ENCODE assay signal across 8 cellular contexts in genomic region chr15:90248760-90249122, GRCh38. TPM values are rescaled to one million over a fixed set of nuclear protein-coding genes. Genes with fewer than 3 reads are reported as not detected.
A peak's percentile ranks its signal among the peaks of the same experiment; 100 is the strongest.
DNase-seq lines count a peak whose midpoint lies in the region; ATAC-seq and TF ChIP-seq lines count a peak whose summit lies in the region.

No MANE protein-coding gene starts in this region.

- H3K4me3 ChIP-seq in DOHH2 (ENCODE audit: low read length) (peak overlapping the region; percentile 75), parathyroid adenoma (ENCODE audit: low read depth, low read length) (no peak overlapping the region), adrenal gland (peak overlapping the region in 2 of 4 donors; percentile 56 to 91)

- H3K27ac ChIP-seq in DOHH2 (ENCODE audit: low read depth, low read length), result no peak overlapping the region
- H3K27ac ChIP-seq in parathyroid adenoma, result no peak overlapping the region
- no peak overlapping the region for H3K27ac ChIP-seq in adrenal gland

- no peaks in the 10 kb centered on the region for H3K9me2 ChIP-seq in DOHH2 (replicated peaks; ENCODE audit: control insufficient read depth, low read length)

- 71 to 81% (median 79%) methylated on average over 5 of the region's 5 CpGs for WGBS in adrenal gland, 4 donors

- no peak overlapping the region for H3K9ac ChIP-seq in parathyroid adenoma

- no peak for TF ChIP-seq CTCF in DOHH2 (IDR thresholded peaks at IDR 0.05; ENCODE audit: low read depth, low read length, poor library complexity, severe bottlenecking)
- TF ChIP-seq CTCF in glutamatergic neuron (IDR thresholded peaks at IDR 0.05; ENCODE audit: partially characterized antibody, unreplicated experiment), result no peak
- no peak for TF ChIP-seq CTCF in parathyroid adenoma (IDR thresholded peaks at IDR 0.05)
- TF ChIP-seq CTCF in adrenal gland (IDR thresholded peaks at IDR 0.05), result no peak

- H3K4me2 ChIP-seq in DOHH2 (ENCODE audit: low read length) (peak overlapping the region; percentile 97), parathyroid adenoma (ENCODE audit: low read length) (peak overlapping the region; percentile 93)

- H3K79me2 ChIP-seq in DOHH2 (ENCODE audit: control insufficient read depth, low read length) (no peaks in the 10 kb centered on the region), parathyroid adenoma (no peaks in the 10 kb centered on the region)

- H3F3A ChIP-seq in DOHH2 (ENCODE audit: control insufficient read depth, insufficient read depth), result peaks cover 7% of the 10 kb centered on the region; the same call in 1 of the 2 replicates

- ATAC-seq in T-helper 17 cell, result no peak
- ATAC-seq in left lobe of liver, result no peak
- no peak for ATAC-seq in HG02973 (IDR thresholded peaks at IDR 0.05; ENCODE audit: unreplicated experiment)

- H3K27me3 Mint-ChIP-seq in T-helper 17 cell (no peaks in the 10 kb centered on the region), glutamatergic neuron (ENCODE audit: unreplicated experiment) (peaks cover 2% of the 10 kb centered on the region)

- H3K36me3 ChIP-seq in DOHH2 (ENCODE audit: control insufficient read depth, low read length), result no peaks in the 10 kb centered on the region
- no peaks in the 10 kb centered on the region for H3K36me3 ChIP-seq in parathyroid adenoma (ENCODE audit: control insufficient read depth, insufficient read depth, low read length)
- H3K36me3 ChIP-seq in adrenal gland (replicated peaks in 1 of 2), result no peaks in the 10 kb centered on the region

- no peaks in the 10 kb centered on the region for H3K36me3 Mint-ChIP-seq in T-helper 17 cell (ENCODE audit: low read depth)
- no peaks in the 10 kb centered on the region for H3K36me3 Mint-ChIP-seq in glutamatergic neuron (ENCODE audit: unreplicated experiment)

- intact Hi-C loops in adrenal gland (cut with DNase I), result loop anchor here in 1 of 2 donors (2.0 kb wide), 1 partner anchor 14 kb away; the partner anchor contains the start of gene GDPGP1

- H2AFZ ChIP-seq in parathyroid adenoma, result peak overlapping the region; percentile 90

- DNase-seq in T-helper 17 cell (no peak), glutamatergic neuron (no peak), adrenal gland (no peak), NCI-H1105 (lab: John Stamatoyannopoulos, UW) (no peak), left lobe of liver (ENCODE audit: low spot score) (no peak)

- peaks cover 2% of the 10 kb centered on the region for H3K9me3 Mint-ChIP-seq in glutamatergic neuron (ENCODE audit: unreplicated experiment)

- H3K4me3 Mint-ChIP-seq in T-helper 17 cell (peak overlapping the region; percentile 80), glutamatergic neuron (ENCODE audit: unreplicated experiment) (peak overlapping the region; percentile 63)

- peak overlapping the region; percentile 86 for H3K27ac Mint-ChIP-seq in T-helper 17 cell
- H3K27ac Mint-ChIP-seq in glutamatergic neuron (ENCODE audit: unreplicated experiment), result no peak overlapping the region

- no peaks in the 10 kb centered on the region for H4K20me1 ChIP-seq in DOHH2 (ENCODE audit: control insufficient read depth, insufficient read depth, low read depth, low read length)

- H3K4me1 Mint-ChIP-seq in T-helper 17 cell (peaks cover 11% of the 10 kb centered on the region), glutamatergic neuron (ENCODE audit: low read depth, unreplicated experiment) (no peaks in the 10 kb centered on the region)

- H3K9me3 ChIP-seq in DOHH2 (ENCODE audit: control insufficient read depth, insufficient read depth, low read length), result no peaks in the 10 kb centered on the region
- H3K9me3 ChIP-seq in T-helper 17 cell (ENCODE audit: control insufficient read depth, low read length, poor library complexity, severe bottlenecking), result no peaks in the 10 kb centered on the region
- no peaks in the 10 kb centered on the region for H3K9me3 ChIP-seq in parathyroid adenoma (ENCODE audit: control insufficient read depth, low read length)
- H3K9me3 ChIP-seq in adrenal gland (replicated peaks in 1 of 3), result no peaks in the 10 kb centered on the region

- peaks cover 10% of the 10 kb centered on the region for H3K4me1 ChIP-seq in DOHH2 (ENCODE audit: control insufficient read depth, low read length)
- no peaks in the 10 kb centered on the region for H3K4me1 ChIP-seq in parathyroid adenoma
- H3K4me1 ChIP-seq in adrenal gland (replicated peaks in 1 of 2), result peaks cover 4 to 5% of the 10 kb centered on the region in 2 donors

- TF ChIP-seq POLR2A in adrenal gland (IDR thresholded peaks at IDR 0.05), result no peak

- peaks cover 4% of the 10 kb centered on the region; the same call in 1 of the 2 replicates for H3K27me3 ChIP-seq in DOHH2 (ENCODE audit: control insufficient read depth, low read length)
- no peaks in the 10 kb centered on the region for H3K27me3 ChIP-seq in parathyroid adenoma (ENCODE audit: control insufficient read depth, insufficient read depth, low read length)
- H3K27me3 ChIP-seq in adrenal gland, result no peaks in the 10 kb centered on the region

RNA-seq across cellular contexts. Expression of gene TTLL13, which starts 0.6 kb away (rescaled TPM):
- under 1 TPM in 1 of 2 donors, not detected in 1; 0.29 TPM for total RNA-seq in T-helper 17 cell
- not detected for total RNA-seq in glutamatergic neuron (ENCODE audit: unreplicated experiment)
- under 1 TPM in 3 of 8 donors, not detected in 5; 0.28 to 0.43 (median 0.42) TPM for total RNA-seq in adrenal gland
- polyA plus RNA-seq in adrenal gland, result 1 to 10 TPM in 1 of 3 donors, under 1 TPM in 2; 0.11 to 1.9 (median 0.20) TPM
- 0.15 TPM for total RNA-seq in left lobe of liver

RNA-seq across cellular contexts. Expression of gene GDPGP1, which starts 14.7 kb away (rescaled TPM):
- total RNA-seq in T-helper 17 cell (1 to 10 TPM; 3.7 to 4.6 TPM), glutamatergic neuron (ENCODE audit: unreplicated experiment) (7.4 TPM), adrenal gland (10 to 100 TPM in 5 of 8 donors, 1 to 10 TPM in 3; 7.0 to 17.1 (median 10.4) TPM), left lobe of liver (5.6 TPM)
- polyA plus RNA-seq in adrenal gland, result 1 to 10 TPM; 2.6 to 4.7 (median 2.9) TPM

RNA-seq across cellular contexts. Expression of gene CIB1, which starts 15.0 kb away (rescaled TPM):
- total RNA-seq in T-helper 17 cell, result 100 to 1,000 TPM; 166 to 183 TPM
- 8.0 TPM for total RNA-seq in glutamatergic neuron (ENCODE audit: unreplicated experiment)
- 100 to 1,000 TPM in 5 of 8 donors, 10 to 100 TPM in 3; 38.8 to 191 (median 121) TPM for total RNA-seq in adrenal gland
- 100 to 1,000 TPM; 138 to 259 (median 141) TPM for polyA plus RNA-seq in adrenal gland
- 44.1 TPM for total RNA-seq in left lobe of liver

RNA-seq across cellular contexts. Expression of gene NGRN, which starts 16.7 kb away (rescaled TPM):
- total RNA-seq in T-helper 17 cell (10 to 100 TPM; 48.0 to 51.0 TPM), glutamatergic neuron (ENCODE audit: unreplicated experiment) (156 TPM), adrenal gland (100 to 1,000 TPM in 5 of 8 donors, 10 to 100 TPM in 3; 61.4 to 131 (median 103) TPM), left lobe of liver (26.7 TPM)
- 100 to 1,000 TPM in 1 of 3 donors, 10 to 100 TPM in 2; 53.5 to 133 (median 56.3) TPM for polyA plus RNA-seq in adrenal gland

RNA-seq across cellular contexts. Expression of gene SEMA4B, which starts 47.6 kb away (rescaled TPM):
- total RNA-seq in T-helper 17 cell (10 to 100 TPM; 15.4 to 23.4 TPM), glutamatergic neuron (ENCODE audit: unreplicated experiment) (31.8 TPM), adrenal gland (100 to 1,000 TPM in 4 of 8 donors, 10 to 100 TPM in 4; 27.5 to 155 (median 97.3) TPM), left lobe of liver (23.7 TPM)
- 10 to 100 TPM; 20.2 to 50.3 (median 41.6) TPM for polyA plus RNA-seq in adrenal gland
